Comparison of ENCODE assay signal across 8 cellular contexts in genomic region chr17:29590261-29590978, GRCh38. TPM values are rescaled to one million over a fixed set of nuclear protein-coding genes. Genes with fewer than 3 reads are reported as not detected.
DNase-seq lines count a peak whose midpoint lies in the region; ATAC-seq lines count a peak whose summit lies in the region.

No MANE protein-coding gene starts in this region.

- H3K27me3 Mint-ChIP-seq in activated CD4-positive, alpha-beta T cell treated with anti-CD3 and anti-CD28 coated beads, Interleukin-2, amount 10 ng/mL, durations not matched to agents 7 days and 5 days, result no peaks in the 10 kb centered on the region

- no peak for ATAC-seq in HG03457 (IDR thresholded peaks at IDR 0.05; ENCODE audit: unreplicated experiment)
- no peak for ATAC-seq in GM18511 (IDR thresholded peaks at IDR 0.05; ENCODE audit: unreplicated experiment)

- H3K4me1 Mint-ChIP-seq in activated CD4-positive, alpha-beta T cell treated with anti-CD3 and anti-CD28 coated beads, Interleukin-2, amount 10 ng/mL, durations not matched to agents 7 days and 5 days, result peaks cover 66% of the 10 kb centered on the region

- H3K27ac Mint-ChIP-seq in activated CD4-positive, alpha-beta T cell treated with anti-CD3 and anti-CD28 coated beads, Interleukin-2, amount 10 ng/mL, durations not matched to agents 7 days and 5 days, result peak overlapping the region; percentile 93

- H3K36me3 Mint-ChIP-seq in activated CD4-positive, alpha-beta T cell treated with anti-CD3 and anti-CD28 coated beads, Interleukin-2, amount 10 ng/mL, durations not matched to agents 7 days and 5 days (ENCODE audit: low read depth), result peaks cover 2% of the 10 kb centered on the region

- DNase-seq in activated CD4-positive, alpha-beta T cell treated with anti-CD3 and anti-CD28 coated beads, Interleukin-2, amount 10 ng/mL, durations not matched to agents 7 days and 5 days, result no peak
- DNase-seq in activated CD4-positive, alpha-beta T cell treated with anti-CD3 and anti-CD28 coated beads, Interleukin-2, amount 50 U/mL, for 1 hour, result no peak
- DNase-seq in RPMI7951 (ENCODE audit: low read depth), result peak; percentile 66
- peak; percentile 37 for DNase-seq in dermis blood vessel endothelial cell
- DNase-seq in myocyte (ENCODE audit: low read depth), result peak; percentile 81
- no peak for DNase-seq in UCSD-AML1 (lab: John Stamatoyannopoulos, UW; ENCODE audit: unreplicated experiment)

- POLR2A ChIA-PET in activated CD4-positive, alpha-beta T cell treated with anti-CD3 and anti-CD28 coated beads, Interleukin-2, amount 10 ng/mL, durations not matched to agents 7 days and 5 days (lab: Charles Lee), result no interaction called here

- CTCF ChIA-PET in activated CD4-positive, alpha-beta T cell treated with anti-CD3 and anti-CD28 coated beads, Interleukin-2, amount 10 ng/mL, durations not matched to agents 7 days and 5 days (lab: Charles Lee), result interaction anchor here (0.9 to 5.0 kb wide), 7 partner anchors 9 to 221 kb away, joined by 3 to 116 read pairs (median 17); partner anchors contain the start of genes ABHD15 and TP53I13

- no peaks in the 10 kb centered on the region for H3K9me3 Mint-ChIP-seq in activated CD4-positive, alpha-beta T cell treated with anti-CD3 and anti-CD28 coated beads, Interleukin-2, amount 10 ng/mL, durations not matched to agents 7 days and 5 days

- peak overlapping the region; percentile 77 for H3K4me3 Mint-ChIP-seq in activated CD4-positive, alpha-beta T cell treated with anti-CD3 and anti-CD28 coated beads, Interleukin-2, amount 10 ng/mL, durations not matched to agents 7 days and 5 days

RNA-seq across cellular contexts. Expression of gene GIT1, which starts 1.0 kb away (rescaled TPM):
- 100 to 1,000 TPM; 107 TPM for total RNA-seq in activated CD4-positive, alpha-beta T cell treated with anti-CD3 and anti-CD28 coated beads, Interleukin-2, amount 10 ng/mL, durations not matched to agents 7 days and 5 days
- 12.0 and 15.8 TPM in 2 replicates for total RNA-seq in RPMI7951 (2014; rRNA removed; shearing (Covaris generic))
- total RNA-seq in dermis blood vessel endothelial cell, result 40.7 and 87.2 TPM in 2 replicates
- 64.7 and 71.2 TPM in 2 replicates for total RNA-seq in myocyte
- polyA plus RNA-seq in myocyte (2012), result 37.5 TPM

RNA-seq across cellular contexts. Expression of gene ANKRD13B, which starts 2.5 kb away (rescaled TPM):
- total RNA-seq in activated CD4-positive, alpha-beta T cell treated with anti-CD3 and anti-CD28 coated beads, Interleukin-2, amount 10 ng/mL, durations not matched to agents 7 days and 5 days, result 10 to 100 TPM; 12.3 to 12.8 TPM
- total RNA-seq in RPMI7951 (2014; rRNA removed; shearing (Covaris generic)), result 0.78 and 1.2 TPM in 2 replicates
- total RNA-seq in dermis blood vessel endothelial cell (7.7 and 13.9 TPM in 2 replicates), myocyte (29.1 and 41.2 TPM in 2 replicates)
- 13.0 TPM for polyA plus RNA-seq in myocyte (2012)

RNA-seq across cellular contexts. Expression of gene TP53I13, which starts 21.9 kb away (rescaled TPM):
- 10 to 100 TPM; 71.4 to 75.0 TPM for total RNA-seq in activated CD4-positive, alpha-beta T cell treated with anti-CD3 and anti-CD28 coated beads, Interleukin-2, amount 10 ng/mL, durations not matched to agents 7 days and 5 days
- total RNA-seq in RPMI7951 (2014; rRNA removed; shearing (Covaris generic)), result 29.3 and 42.1 TPM in 2 replicates
- total RNA-seq in dermis blood vessel endothelial cell (34.5 and 52.2 TPM in 2 replicates), myocyte (44.3 and 46.7 TPM in 2 replicates)
- 38.4 TPM for polyA plus RNA-seq in myocyte (2012)

RNA-seq across cellular contexts. Expression of gene ABHD15, which starts 23.6 kb away (rescaled TPM):
- 10 to 100 TPM; 16.9 to 18.0 TPM for total RNA-seq in activated CD4-positive, alpha-beta T cell treated with anti-CD3 and anti-CD28 coated beads, Interleukin-2, amount 10 ng/mL, durations not matched to agents 7 days and 5 days
- total RNA-seq in RPMI7951 (2014; rRNA removed; shearing (Covaris generic)), result 4.3 and 4.6 TPM in 2 replicates
- total RNA-seq in dermis blood vessel endothelial cell (8.1 and 8.8 TPM in 2 replicates), myocyte (7.9 and 8.5 TPM in 2 replicates)
- polyA plus RNA-seq in myocyte (2012), result 7.7 TPM

RNA-seq across cellular contexts. Expression of gene CORO6, which starts 32.3 kb away (rescaled TPM):
- 1 to 10 TPM; 2.4 to 3.1 TPM for total RNA-seq in activated CD4-positive, alpha-beta T cell treated with anti-CD3 and anti-CD28 coated beads, Interleukin-2, amount 10 ng/mL, durations not matched to agents 7 days and 5 days
- total RNA-seq in RPMI7951 (2014; rRNA removed; shearing (Covaris generic)), result 9.9 and 10.1 TPM in 2 replicates
- total RNA-seq in dermis blood vessel endothelial cell (1.6 and 3.9 TPM in 2 replicates), myocyte (254 and 269 TPM in 2 replicates)
- polyA plus RNA-seq in myocyte (2012), result 102 TPM

Comparison
In these comparisons a context has a peak if more than half of its experiments do, and no peak if none do; other contexts are left out.
1. DNase-seq: peak in RPMI7951 (single experiment), dermis blood vessel endothelial cell (single experiment) and myocyte (single experiment); none in activated CD4-positive, alpha-beta T cell treated with anti-CD3 and anti-CD28 coated beads, Interleukin-2, amount 10 ng/mL, durations not matched to agents 7 days and 5 days (single experiment), activated CD4-positive, alpha-beta T cell treated with anti-CD3 and anti-CD28 coated beads, Interleukin-2, amount 50 U/mL, for 1 hour (single experiment) and UCSD-AML1 (single experiment).